In genomic region chr14:104657114-104657524, GRCh38 we compare ENCODE assay signal across 12 cellular contexts. TPM values are rescaled to one million over a fixed set of nuclear protein-coding genes. Genes with fewer than 3 reads are reported as not detected.
DNase-seq lines count a peak whose midpoint lies in the region; ATAC-seq and TF ChIP-seq lines count a peak whose summit lies in the region.
"Had no signal": no experiment of that assay in that cellular context is flagged by ENCODE, and none has a peak within 500 bp of the region (broad histone marks: within the 10 kb centered on the region; RNA-seq: fewer than 3 reads in every experiment).

No MANE protein-coding gene starts in this region.

- H3K79me2 ChIP-seq in SK-N-SH (ENCODE audit: insufficient read depth): no peaks in the 10 kb centered on the region

- TF ChIP-seq EP300 in SK-N-SH (IDR thresholded peaks at IDR 0.05; ENCODE audit: borderline replicate concordance in 1 of 2, low read depth in 1 of 2, low read length in 1 of 2): no peak

- H2AK5ac ChIP-seq in neuronal stem cell (ENCODE audit: low read depth, low read length): peak overlapping the region; percentile 94

- H3K18ac ChIP-seq in neuronal stem cell (ENCODE audit: low read length): peak overlapping the region; percentile 2

- no peaks in the 10 kb centered on the region for H3K27me3 ChIP-seq in SK-N-SH (ENCODE audit: insufficient read depth)
- no peaks in the 10 kb centered on the region for H3K27me3 ChIP-seq in neuronal stem cell (ENCODE audit: control insufficient read depth in 3 of 3, insufficient read depth in 3 of 3, low read depth in 1 of 3, low read length in 3 of 3)

- CTCF ChIA-PET in SK-N-SH (lab: Yijun Ruan, JAX) (interaction anchor here (1.4 to 1.7 kb wide), 3 partner anchors 9 to 24 kb away, joined by 3 to 5 read pairs (median 5); no protein-coding TSS in a partner anchor), Calu3 (lab: Charles Lee) (interaction anchor here (0.9 to 3.0 kb wide), 2 partner anchors 9 to 30 kb away, joined by 3 to 15 read pairs; no protein-coding TSS in a partner anchor)

- H3K79me1 ChIP-seq in neuronal stem cell (ENCODE audit: low read depth, low read length): peaks cover 8% of the 10 kb centered on the region

- no peak overlapping the region for H2BK5ac ChIP-seq in neuronal stem cell (ENCODE audit: low read length)

- no peaks in the 10 kb centered on the region for H3K9me3 ChIP-seq in SK-N-SH
- peaks cover 8 to 24% of the 10 kb centered on the region in 2 donors for H3K9me3 ChIP-seq in neuronal stem cell (replicated peaks in 1 of 2; ENCODE audit: control insufficient read depth in 2 of 2, insufficient read depth in 1 of 2, low read depth in 1 of 2, low read length in 2 of 2)

- H3K36me3 ChIP-seq in SK-N-SH (replicated peaks in 1 of 2; ENCODE audit: control insufficient read depth in 1 of 2, insufficient read depth in 2 of 2, low read length in 1 of 2): no peaks in the 10 kb centered on the region
- no peaks in the 10 kb centered on the region for H3K36me3 ChIP-seq in neuronal stem cell (replicated peaks in 1 of 2; ENCODE audit: control insufficient read depth in 2 of 2, insufficient read depth in 2 of 2, low read length in 2 of 2)

- H3K27ac ChIP-seq in SK-N-SH (ENCODE audit: low read depth in 2 of 2, low read length in 1 of 2) (no peak overlapping the region), neuronal stem cell (replicated peaks; ENCODE audit: low read length) (no peak overlapping the region)

- no peak for TF ChIP-seq RAD21 in SK-N-SH (IDR thresholded peaks at IDR 0.05; ENCODE audit: low read length)

- H3K4me2 ChIP-seq in SK-N-SH: no peak overlapping the region
- no peak overlapping the region for H3K4me2 ChIP-seq in neuronal stem cell (ENCODE audit: insufficient read depth, low read length, poor library complexity, severe bottlenecking)

- H3F3A ChIP-seq in SK-N-SH (replicated peaks; ENCODE audit: insufficient read depth): no peaks in the 10 kb centered on the region

- POLR2A ChIA-PET in SK-N-SH (lab: Yijun Ruan, JAX): no interaction called here

- H3K9ac ChIP-seq in SK-N-SH: no peak overlapping the region
- no peak overlapping the region for H3K9ac ChIP-seq in neuronal stem cell (ENCODE audit: low read depth, low read length, poor library complexity)

- peaks cover 13% of the 10 kb centered on the region for H3K4me1 Mint-ChIP-seq in Calu3 (ENCODE audit: low read depth, unreplicated experiment)

- peaks cover 9% of the 10 kb centered on the region for H3K9me3 Mint-ChIP-seq in Calu3 (ENCODE audit: low read depth, unreplicated experiment)

- no peak overlapping the region for H2BK120ac ChIP-seq in neuronal stem cell (ENCODE audit: low read depth, low read length)

- H3K4me3 ChIP-seq in SK-N-SH (ENCODE audit: low read depth in 2 of 2, low read length in 1 of 2): no peak overlapping the region
- H3K4me3 ChIP-seq in neuronal stem cell (ENCODE audit: low read length in 2 of 2): no peak overlapping the region

- WGBS in SK-N-SH (ENCODE audit: low lambda C conversion rate): 85% methylated on average over 5 of the region's 8 CpGs
- WGBS in neuronal stem cell (ENCODE audit: extremely low coverage in 2 of 2, insufficient read length in 2 of 2, insufficient replicate concordance in 1 of 2), 2 donors: no CpG with 5 or more reads among the region's 8 CpGs

- H3K36me3 Mint-ChIP-seq in Calu3 (ENCODE audit: insufficient read depth, unreplicated experiment): peaks cover 7% of the 10 kb centered on the region

- H2BK12ac ChIP-seq in neuronal stem cell (ENCODE audit: low read length): peak overlapping the region; percentile 59

- no peak overlapping the region for H4K91ac ChIP-seq in neuronal stem cell (ENCODE audit: low read depth, low read length, poor library complexity)

- peak overlapping the region; percentile 22 for H2BK15ac ChIP-seq in neuronal stem cell (ENCODE audit: low read length)

- TF ChIP-seq CTCF in GM13977 (IDR thresholded peaks at IDR 0.05; ENCODE audit: extremely low read depth, insufficient read depth, missing control alignments): no peak
- TF ChIP-seq CTCF in SK-N-SH (IDR thresholded peaks at IDR 0.05): no peak
- TF ChIP-seq CTCF in Calu3 (IDR thresholded peaks at IDR 0.05; ENCODE audit: unreplicated experiment): no peak
- no peak for TF ChIP-seq CTCF in omental fat pad (IDR thresholded peaks at IDR 0.05)

- H4K20me1 ChIP-seq in SK-N-SH (ENCODE audit: insufficient read depth): no peaks in the 10 kb centered on the region

- H3K4me1 ChIP-seq in SK-N-SH (ENCODE audit: control insufficient read depth in 1 of 2, insufficient read depth in 2 of 2, low read depth in 1 of 2, low read length in 1 of 2): no peaks in the 10 kb centered on the region
- H3K4me1 ChIP-seq in neuronal stem cell (ENCODE audit: control insufficient read depth in 2 of 2, insufficient read depth in 1 of 2, low read depth in 1 of 2, low read length in 2 of 2): peaks cover 2 to 6% of the 10 kb centered on the region in 2 donors

- H3K23ac ChIP-seq in neuronal stem cell (ENCODE audit: low read depth, low read length, poor library complexity): no peak overlapping the region

- no peak overlapping the region for H3K4me3 Mint-ChIP-seq in Calu3 (ENCODE audit: low read depth, unreplicated experiment)

- ATAC-seq in HG03045 (IDR thresholded peaks at IDR 0.05; ENCODE audit: unreplicated experiment): peak; percentile 34
- ATAC-seq in omental fat pad (ENCODE audit: low FRiP score): no peak
- ATAC-seq: right cardiac atrium had no signal

- DNase-seq in GM13977 (ENCODE audit: low spot score) (peak; percentile 73), SK-N-SH (peak; percentile 30), neuronal stem cell (ENCODE audit: low spot score) (no peak), NCI-H128 (lab: John Stamatoyannopoulos, UW; ENCODE audit: unreplicated experiment) (no peak), Calu3 (no peak), omental fat pad (ENCODE audit: low spot score) (no peak), SKM-1 treated with dmso at 0.1 percent for 144 hours (lab: John Stamatoyannopoulos, UW; ENCODE audit: unreplicated experiment) (no peak)
- DNase-seq: NCI-H1092, T-helper 2 cell had no signal

- H2AFZ ChIP-seq in SK-N-SH (ENCODE audit: low read depth): no peak overlapping the region
- peak overlapping the region; percentile 36 for H2AFZ ChIP-seq in neuronal stem cell (ENCODE audit: low read length)

- peak overlapping the region; percentile 70 for H4K8ac ChIP-seq in neuronal stem cell (ENCODE audit: low read depth, low read length)

- H3K4ac ChIP-seq in neuronal stem cell (ENCODE audit: low read length): no peak overlapping the region

- no peaks in the 10 kb centered on the region for H3K27me3 Mint-ChIP-seq in Calu3 (ENCODE audit: unreplicated experiment)

- no TSS peak for BruUV-seq in Calu3 (replicated peaks; lab: Mats Ljungman, UMichigan)

- in situ Hi-C loops in GM13977 (cut with MboI; ENCODE audit: low pct_unique_long_range_greater_than_20kb, low sequenced_read_pairs, unreplicated experiment): no loop called here

- no peak overlapping the region for H3K14ac ChIP-seq in neuronal stem cell (ENCODE audit: low read length)

- intact Hi-C loops in Calu3 (cut with micrococcal nuclease; ENCODE audit: unreplicated experiment): no loop called here

- H3K9me2 ChIP-seq in SK-N-SH: no peaks in the 10 kb centered on the region

- H3K27ac Mint-ChIP-seq in Calu3 (ENCODE audit: unreplicated experiment): no peak overlapping the region

TF ChIP-seq in SK-N-SH, 30 proteins besides CTCF, POLR2A, EP300 and RAD21 (continues in another document):
- no peak for TF ChIP-seq REST (IDR thresholded peaks at IDR 0.05; ENCODE audit: low read depth, low read length)
- TF ChIP-seq TCF12 (IDR thresholded peaks at IDR 0.05): no peak
- TF ChIP-seq YY1 (IDR thresholded peaks at IDR 0.05; ENCODE audit: low read depth): no peak
- TF ChIP-seq TAF1 (IDR thresholded peaks at IDR 0.05; ENCODE audit: borderline replicate concordance, low read depth, low read length): no peak
- no peak for TF ChIP-seq FOXJ3 (CRISPR knock-in tag; IDR thresholded peaks at IDR 0.05)

RNA-seq across cellular contexts. Expression of gene INF2, which starts 32.3 kb away (rescaled TPM):
- polyA plus RNA-seq in SK-N-SH (2012; rRNA removed): 20.1 and 32.5 TPM in 2 replicates
- polyA plus RNA-seq in SK-N-SH (2012; cell fraction: cytosol; rRNA removed): 15.4 and 20.2 TPM in 2 replicates
- polyA plus RNA-seq in SK-N-SH (2012; cell fraction: nucleus; rRNA removed): 97.9 and 115 TPM in 2 replicates
- polyA plus RNA-seq in neuronal stem cell (2013, experiment 1 of 2): 19.0 TPM
- 19.6 TPM for polyA plus RNA-seq in neuronal stem cell (2013, experiment 2 of 2)
- total RNA-seq in Calu3 (2022) (208 and 220 TPM in 2 replicates), omental fat pad (100 to 1,000 TPM in 1 of 4 donors, 10 to 100 TPM in 3; 50.9 to 104 (median 87.5) TPM)

RNA-seq across cellular contexts. Expression of gene TMEM179, which starts 52.5 kb away (rescaled TPM):
- 1.1 and 1.7 TPM in 2 replicates for polyA plus RNA-seq in SK-N-SH (2012; rRNA removed)
- 1.5 and 1.8 TPM in 2 replicates for polyA plus RNA-seq in SK-N-SH (2012; cell fraction: cytosol; rRNA removed)
- 1.7 and 2.9 TPM in 2 replicates for polyA plus RNA-seq in SK-N-SH (2012; cell fraction: nucleus; rRNA removed)
- polyA plus RNA-seq in neuronal stem cell (2013, experiment 1 of 2): 3.0 TPM
- polyA plus RNA-seq in neuronal stem cell (2013, experiment 2 of 2): 2.8 TPM
- total RNA-seq in Calu3 (2022) (not detected in 2 replicates), omental fat pad (not detected)
- polyA plus RNA-seq: keratinocyte had no signal

Comparison
In these comparisons a context has a peak if more than half of its experiments do, and no peak if none do; other contexts are left out.
1. DNase-seq: peak in GM13977 (single experiment) and SK-N-SH (single experiment); none in neuronal stem cell (single experiment), NCI-H128 (single experiment), Calu3 (single experiment), omental fat pad (single experiment) and SKM-1 treated with dmso at 0.1 percent for 144 hours (single experiment).